Comparison of ENCODE assay signal across 21 cellular contexts in genomic region chr21:15009964-15010363, GRCh38. TPM values are rescaled to one million over a fixed set of nuclear protein-coding genes. Genes with fewer than 3 reads are reported as not detected.
DNase-seq lines count a peak whose midpoint lies in the region; ATAC-seq and TF ChIP-seq lines count a peak whose summit lies in the region.
"Had no signal": no experiment of that assay in that cellular context is flagged by ENCODE, and none has a peak within 500 bp of the region (broad histone marks: within the 10 kb centered on the region; RNA-seq: fewer than 3 reads in every experiment).

No MANE protein-coding gene starts in this region.

- H3K27ac Mint-ChIP-seq in stimulated activated naive B cell treated with anti-CD40 and anti-IgM and Interleukin-4, amounts not matched to agents 10 μg/mL and 1 μg/mL and 100 μg/mL, for 72 hours: no peak overlapping the region
- H3K27ac Mint-ChIP-seq: activated CD4-positive, alpha-beta T cell treated with anti-CD3 and anti-CD28 coated beads, Interleukin-2, amount 10 ng/mL, durations not matched to agents 7 days and 5 days; naive B cell had no signal

- TF ChIP-seq POLR2A in Peyer's patch (IDR thresholded peaks at IDR 0.05) (no peak), stomach (IDR thresholded peaks at IDR 0.05) (no peak)

- DNase-seq in AG08396 (ENCODE audit: low spot score) (peak; percentile 29), LHCN-M2 (ENCODE audit: low read depth) (peak; percentile 76), choroid plexus epithelial cell (ENCODE audit: low read depth) (peak; percentile 83), non-pigmented ciliary epithelial cell (ENCODE audit: low read depth) (peak; percentile 74), Peyer's patch (no peak), stomach (no peak)
- DNase-seq in stimulated activated CD4-positive, alpha-beta T cell treated with anti-CD3 and anti-CD28 coated beads, Interleukin-15, amount 100 ng/mL, for 24 hours: no peak
- no peak for DNase-seq in stimulated activated naive B cell treated with anti-CD40 and anti-IgM and Interleukin-4, amounts not matched to agents 10 μg/mL and 1 μg/mL and 100 μg/mL, for 72 hours
- DNase-seq: ACHN; activated CD4-positive, alpha-beta T cell treated with anti-CD3 and anti-CD28 coated beads, Interleukin-2, amount 10 ng/mL, durations not matched to agents 7 days and 5 days; activated effector memory CD4-positive, alpha-beta T cell treated with Interleukin-2 at 50 U/mL for 16 hours; adrenal gland; effector CD8-positive, alpha-beta T cell; esophagus squamous epithelium; H7; islet precursor cell; naive B cell; NCI-H1436; NCI-H748 treated with DMSO at 0.1 percent for 48 hours; stimulated activated CD4-positive, alpha-beta T cell treated with anti-CD3 and anti-CD28 coated beads, Interleukin-2, amount 100 ng/mL, for 48 hours had no signal

- peaks cover 16 to 24% of the 10 kb centered on the region in 2 donors for H3K36me3 Mint-ChIP-seq in stimulated activated naive B cell treated with anti-CD40 and anti-IgM and Interleukin-4, amounts not matched to agents 10 μg/mL and 1 μg/mL and 100 μg/mL, for 72 hours

- H3K27me3 ChIP-seq in Peyer's patch: no peaks in the 10 kb centered on the region
- no peaks in the 10 kb centered on the region for H3K27me3 ChIP-seq in stomach
- H3K27me3 ChIP-seq: adrenal gland, esophagus squamous epithelium had no signal

- H3K4me3 Mint-ChIP-seq in stimulated activated naive B cell treated with anti-CD40 and anti-IgM and Interleukin-4, amounts not matched to agents 10 μg/mL and 1 μg/mL and 100 μg/mL, for 72 hours: no peak overlapping the region
- H3K4me3 Mint-ChIP-seq: activated CD4-positive, alpha-beta T cell treated with anti-CD3 and anti-CD28 coated beads, Interleukin-2, amount 10 ng/mL, durations not matched to agents 7 days and 5 days; naive B cell had no signal

- H3K27me3 Mint-ChIP-seq in stimulated activated naive B cell treated with anti-CD40 and anti-IgM and Interleukin-4, amounts not matched to agents 10 μg/mL and 1 μg/mL and 100 μg/mL, for 72 hours: no peaks in the 10 kb centered on the region
- H3K27me3 Mint-ChIP-seq: activated CD4-positive, alpha-beta T cell treated with anti-CD3 and anti-CD28 coated beads, Interleukin-2, amount 10 ng/mL, durations not matched to agents 7 days and 5 days; naive B cell had no signal

- no peak for ATAC-seq in stimulated activated naive B cell treated with anti-CD40 and anti-IgM and Interleukin-4, amounts not matched to agents 10 μg/mL and 1 μg/mL and 100 μg/mL, for 72 hours (replicated peaks)

- intact Hi-C loops in stomach (cut with DNase I; ENCODE audit: low total_unique reads): no loop called here

- H3K9me3 ChIP-seq in Peyer's patch (no peaks in the 10 kb centered on the region), stomach (no peaks in the 10 kb centered on the region)
- H3K9me3 ChIP-seq: adrenal gland, esophagus squamous epithelium had no signal

- no peak for TF ChIP-seq CTCF in choroid plexus epithelial cell (conservative IDR thresholded peaks at IDR 0.05; ENCODE audit: low read depth, low read length)
- no peak for TF ChIP-seq CTCF in Peyer's patch (IDR thresholded peaks at IDR 0.05)
- TF ChIP-seq CTCF in stomach (IDR thresholded peaks at IDR 0.05): no peak

- peaks cover 0 to 3% of the 10 kb centered on the region in 2 donors for H3K9me3 Mint-ChIP-seq in stimulated activated naive B cell treated with anti-CD40 and anti-IgM and Interleukin-4, amounts not matched to agents 10 μg/mL and 1 μg/mL and 100 μg/mL, for 72 hours
- H3K9me3 Mint-ChIP-seq: activated CD4-positive, alpha-beta T cell treated with anti-CD3 and anti-CD28 coated beads, Interleukin-2, amount 10 ng/mL, durations not matched to agents 7 days and 5 days; naive B cell had no signal

- peaks cover 15 to 28% of the 10 kb centered on the region in 2 donors for H3K4me1 Mint-ChIP-seq in stimulated activated naive B cell treated with anti-CD40 and anti-IgM and Interleukin-4, amounts not matched to agents 10 μg/mL and 1 μg/mL and 100 μg/mL, for 72 hours

- 73 to 78% (median 78%) methylated on average over 3 of the region's 3 CpGs for WGBS in stomach, 5 donors

- H3K36me3 ChIP-seq in Peyer's patch (peaks cover 0 to 3% (median 0%) of the 10 kb centered on the region in 3 donors), stomach (peaks cover 0 to 8% (median 0%) of the 10 kb centered on the region in 4 donors)
- H3K36me3 ChIP-seq: adrenal gland had no signal

- no peak overlapping the region for H3K27ac ChIP-seq in Peyer's patch
- no peak overlapping the region for H3K27ac ChIP-seq in stomach
- H3K27ac ChIP-seq: esophagus squamous epithelium had no signal

- no peak overlapping the region for H3K4me3 ChIP-seq in choroid plexus epithelial cell (ENCODE audit: low read depth, low read length)
- no peak overlapping the region for H3K4me3 ChIP-seq in Peyer's patch
- no peak overlapping the region for H3K4me3 ChIP-seq in stomach
- H3K4me3 ChIP-seq: adrenal gland, esophagus squamous epithelium had no signal

- H3K4me1 ChIP-seq in Peyer's patch: peaks cover 0 to 20% (median 0%) of the 10 kb centered on the region in 4 donors
- peaks cover 0 to 26% (median 12%) of the 10 kb centered on the region in 4 donors for H3K4me1 ChIP-seq in stomach

- no peak for TF ChIP-seq EP300 in stomach (IDR thresholded peaks at IDR 0.05)

RNA-seq across cellular contexts. Expression of gene NRIP1, which starts 54.8 kb away (rescaled TPM):
- 18.8 and 25.7 TPM in 2 replicates for total RNA-seq in LHCN-M2 (2014; rRNA removed)
- 2.9 TPM for polyA plus RNA-seq in LHCN-M2 (2012)
- 10 to 100 TPM; 37.4 to 72.9 (median 53.6) TPM for total RNA-seq in Peyer's patch
- 10 to 100 TPM; 16.8 to 60.4 (median 22.6) TPM for total RNA-seq in stomach
- 1 to 10 TPM; 3.7 to 6.1 (median 3.8) TPM for polyA plus RNA-seq in stomach
- total RNA-seq: OCI-LY7 had no signal

Comparison
In these comparisons a context has a peak if more than half of its experiments do, and no peak if none do; other contexts are left out.
1. DNase-seq: peak in AG08396 (single experiment), LHCN-M2 (single experiment), choroid plexus epithelial cell (single experiment) and non-pigmented ciliary epithelial cell (single experiment); none in Peyer's patch (0 of 3), stimulated activated CD4-positive, alpha-beta T cell treated with anti-CD3 and anti-CD28 coated beads, Interleukin-15, amount 100 ng/mL, for 24 hours (single experiment), stomach (single experiment) and stimulated activated naive B cell treated with anti-CD40 and anti-IgM and Interleukin-4, amounts not matched to agents 10 μg/mL and 1 μg/mL and 100 μg/mL, for 72 hours (single experiment).